In genomic region chrX:131735127-131735526, GRCh38 we compare ENCODE assay signal across 1 cellular context.
TF ChIP-seq lines count a peak whose summit lies in the region.

No MANE protein-coding gene starts in this region.

TF ChIP-seq in IMR-90, 13 proteins besides CTCF, POLR2A, EP300 and RAD21 (continued from another document):
- no peak for TF ChIP-seq USF2 (IDR thresholded peaks at IDR 0.05; ENCODE audit: low read depth, low read length)
- TF ChIP-seq BHLHE40 (IDR thresholded peaks at IDR 0.05; ENCODE audit: low read depth, low read length): no peak
